ENCODE assay signal across 18 cellular contexts in genomic region chr10:71840936-71841335, GRCh38. TPM values are rescaled to one million over a fixed set of nuclear protein-coding genes. Genes with fewer than 3 reads are reported as not detected.
A peak's percentile ranks its signal among the peaks of the same experiment; 100 is the strongest.
DNase-seq lines count a peak whose midpoint lies in the region; ATAC-seq and TF ChIP-seq lines count a peak whose summit lies in the region.
"Had no signal": no experiment of that assay in that cellular context is flagged by ENCODE, and none has a peak within 500 bp of the region (broad histone marks: within the 10 kb centered on the region; RNA-seq: fewer than 3 reads in every experiment).

No MANE protein-coding gene starts in this region.

- H4K8ac ChIP-seq in trophoblast cell (ENCODE audit: low read depth, low read length): no peak overlapping the region

- H3K4me1 ChIP-seq in left ventricle myocardium inferior (peaks cover 100% of the 10 kb centered on the region), iPS-18a (ENCODE audit: control insufficient read depth, low read depth, low read length) (peaks cover 36% of the 10 kb centered on the region), trophoblast cell (ENCODE audit: control insufficient read depth in 1 of 2, insufficient read depth in 2 of 2, low read length in 2 of 2) (peaks cover 36 to 42% of the 10 kb centered on the region in 2 experiments)

- H3K27me3 ChIP-seq in left ventricle myocardium inferior (ENCODE audit: low read depth): no peaks in the 10 kb centered on the region
- H3K27me3 ChIP-seq in iPS-18a (ENCODE audit: control insufficient read depth, insufficient read depth, low read length): no peaks in the 10 kb centered on the region
- H3K27me3 ChIP-seq in trophoblast cell (ENCODE audit: insufficient read depth, low read length): no peaks in the 10 kb centered on the region
- H3K27me3 ChIP-seq: ascending aorta had no signal

- no peak overlapping the region for H3K23ac ChIP-seq in trophoblast cell (ENCODE audit: low read length)

- no peak overlapping the region for H3K14ac ChIP-seq in trophoblast cell (ENCODE audit: low read length)

- H3K27ac Mint-ChIP-seq in activated T-helper 17 cell treated with anti-CD3 and anti-CD28 coated beads, Interleukin-2, amount 50 U/mL, for 72 hours: no peak overlapping the region
- no peak overlapping the region for H3K27ac Mint-ChIP-seq in activated CD4-positive, alpha-beta memory T cell treated with anti-CD3 and anti-CD28 coated beads for 36 hours
- H3K27ac Mint-ChIP-seq: activated CD8-positive, alpha-beta T cell treated with anti-CD3 and anti-CD28 coated beads for 36 hours; activated T-helper 2 cell treated with anti-CD3 and anti-CD28 coated beads, Interferon-gamma antibody, Interleukin-2, Interleukin-4, amounts not matched to agents 10 μg/mL and 5 μg/mL and 100 μg/mL, durations not matched to agents 14 hours and 24 hours and 36 hours had no signal

- H3K9me3 ChIP-seq in left ventricle myocardium inferior (replicated peaks) (no peaks in the 10 kb centered on the region), iPS-18a (ENCODE audit: control insufficient read depth, low read depth, low read length) (no peaks in the 10 kb centered on the region), trophoblast cell (ENCODE audit: insufficient read depth, low read depth, low read length) (no peaks in the 10 kb centered on the region)
- H3K9me3 ChIP-seq: ascending aorta had no signal

- H3K79me1 ChIP-seq in trophoblast cell (ENCODE audit: low read length): peaks cover 14% of the 10 kb centered on the region

- no peaks in the 10 kb centered on the region for H3K36me3 ChIP-seq in left ventricle myocardium inferior
- no peaks in the 10 kb centered on the region for H3K36me3 ChIP-seq in iPS-18a (ENCODE audit: control insufficient read depth, low read depth, low read length)
- H3K36me3 ChIP-seq in trophoblast cell (ENCODE audit: control insufficient read depth in 1 of 2, insufficient read depth in 2 of 2, low read length in 2 of 2): peaks cover 3 to 4% of the 10 kb centered on the region in 2 experiments
- H3K36me3 ChIP-seq: ascending aorta had no signal

- peaks cover 20% of the 10 kb centered on the region for H3K79me2 ChIP-seq in trophoblast cell (ENCODE audit: control insufficient read depth, insufficient read depth, low read length, poor library complexity)

- DNase-seq in left ventricle myocardium inferior (no peak), left cardiac atrium (no peak), trophoblast cell (peak; percentile 82 to 92), 8988T (no peak), NCI-H1417 (lab: John Stamatoyannopoulos, UW) (no peak)
- no peak for DNase-seq in activated CD4-positive, alpha-beta memory T cell treated with anti-CD3 and anti-CD28 coated beads for 36 hours
- DNase-seq: activated CD8-positive, alpha-beta T cell treated with anti-CD3 and anti-CD28 coated beads for 36 hours; Calu3; GF-D8; naive thymus-derived CD8-positive, alpha-beta T cell; NCI-H446 treated with DMSO at 0.1 percent for 48 hours; stimulated activated naive CD4-positive, alpha-beta T cell treated with Interleukin-2 at 50 U/mL for 16 hours had no signal

- no peak overlapping the region for H2BK120ac ChIP-seq in trophoblast cell (ENCODE audit: insufficient read depth, low read length, poor library complexity)

- CTCF ChIA-PET in activated CD4-positive, alpha-beta memory T cell treated with anti-CD3 and anti-CD28 coated beads for 36 hours (lab: Charles Lee): interaction anchor here (2.2 to 2.6 kb wide), 2 partner anchors 56 to 208 kb away, joined by 7 read pairs; no protein-coding TSS in a partner anchor

- H3K9ac ChIP-seq in iPS-18a (ENCODE audit: low read length) (no peak overlapping the region), trophoblast cell (ENCODE audit: low read length) (no peak overlapping the region)

- H3K36me3 Mint-ChIP-seq in activated T-helper 17 cell treated with anti-CD3 and anti-CD28 coated beads, Interleukin-2, amount 50 U/mL, for 72 hours (ENCODE audit: low read depth): no peaks in the 10 kb centered on the region
- H3K36me3 Mint-ChIP-seq in activated CD4-positive, alpha-beta memory T cell treated with anti-CD3 and anti-CD28 coated beads for 36 hours: no peaks in the 10 kb centered on the region

- no peak overlapping the region for H3K4ac ChIP-seq in trophoblast cell (ENCODE audit: low read depth, low read length)

- H3K4me1 Mint-ChIP-seq in activated T-helper 17 cell treated with anti-CD3 and anti-CD28 coated beads, Interleukin-2, amount 50 U/mL, for 72 hours: peaks cover 61% of the 10 kb centered on the region
- peaks cover 75% of the 10 kb centered on the region for H3K4me1 Mint-ChIP-seq in activated CD4-positive, alpha-beta memory T cell treated with anti-CD3 and anti-CD28 coated beads for 36 hours (ENCODE audit: low read depth)

- no peak overlapping the region for H2BK12ac ChIP-seq in trophoblast cell (ENCODE audit: low read length)

- no peak overlapping the region for H2BK5ac ChIP-seq in trophoblast cell (ENCODE audit: low read depth, low read length, poor library complexity)

- no peaks in the 10 kb centered on the region for H3K27me3 Mint-ChIP-seq in activated T-helper 17 cell treated with anti-CD3 and anti-CD28 coated beads, Interleukin-2, amount 50 U/mL, for 72 hours
- H3K27me3 Mint-ChIP-seq in activated CD4-positive, alpha-beta memory T cell treated with anti-CD3 and anti-CD28 coated beads for 36 hours: no peaks in the 10 kb centered on the region
- H3K27me3 Mint-ChIP-seq: activated CD8-positive, alpha-beta T cell treated with anti-CD3 and anti-CD28 coated beads for 36 hours; naive thymus-derived CD8-positive, alpha-beta T cell had no signal

- H3K4me3 Mint-ChIP-seq in activated T-helper 17 cell treated with anti-CD3 and anti-CD28 coated beads, Interleukin-2, amount 50 U/mL, for 72 hours: no peak overlapping the region
- no peak overlapping the region for H3K4me3 Mint-ChIP-seq in activated CD4-positive, alpha-beta memory T cell treated with anti-CD3 and anti-CD28 coated beads for 36 hours
- H3K4me3 Mint-ChIP-seq: activated CD8-positive, alpha-beta T cell treated with anti-CD3 and anti-CD28 coated beads for 36 hours had no signal

- H4K91ac ChIP-seq in trophoblast cell (ENCODE audit: low read depth, low read length): no peak overlapping the region

- H3K9me3 Mint-ChIP-seq in activated T-helper 17 cell treated with anti-CD3 and anti-CD28 coated beads, Interleukin-2, amount 50 U/mL, for 72 hours: no peaks in the 10 kb centered on the region
- no peaks in the 10 kb centered on the region for H3K9me3 Mint-ChIP-seq in activated CD4-positive, alpha-beta memory T cell treated with anti-CD3 and anti-CD28 coated beads for 36 hours
- H3K9me3 Mint-ChIP-seq: activated CD8-positive, alpha-beta T cell treated with anti-CD3 and anti-CD28 coated beads for 36 hours; activated T-helper 2 cell treated with anti-CD3 and anti-CD28 coated beads, Interferon-gamma antibody, Interleukin-2, Interleukin-4, amounts not matched to agents 10 μg/mL and 5 μg/mL and 100 μg/mL, durations not matched to agents 14 hours and 24 hours and 36 hours; naive thymus-derived CD8-positive, alpha-beta T cell had no signal

- WGBS in trophoblast cell (ENCODE audit: extremely low coverage, insufficient coverage, insufficient read length): no CpG with 5 or more reads among the region's 4 CpGs

- peak overlapping the region; percentile 41 for H3K4me2 ChIP-seq in trophoblast cell (ENCODE audit: low read length)

- no peak for ATAC-seq in left cardiac atrium
- no peak for ATAC-seq in activated T-helper 17 cell treated with anti-CD3 and anti-CD28 coated beads, Interleukin-2, amount 50 U/mL, for 72 hours (replicated peaks)
- ATAC-seq: activated CD8-positive, alpha-beta T cell treated with anti-CD3 and anti-CD28 coated beads for 36 hours; left lobe of liver; naive thymus-derived CD8-positive, alpha-beta T cell had no signal

- peak overlapping the region; percentile 84 for H3K27ac ChIP-seq in left ventricle myocardium inferior (replicated peaks)
- peak overlapping the region; percentile 3 for H3K27ac ChIP-seq in iPS-18a (ENCODE audit: low read length)
- H3K27ac ChIP-seq in trophoblast cell (ENCODE audit: low read depth, low read length): peak overlapping the region; percentile 89
- H3K27ac ChIP-seq: ascending aorta, HL-60 had no signal

- H4K12ac ChIP-seq in trophoblast cell (ENCODE audit: low read depth, low read length): no peak overlapping the region

- intact Hi-C loops in left ventricle myocardium inferior (cut with micrococcal nuclease): no loop called here
- intact Hi-C loops in left cardiac atrium (cut with DNase I): no loop called here
- intact Hi-C loops in activated CD4-positive, alpha-beta memory T cell treated with anti-CD3 and anti-CD28 coated beads for 36 hours (cut with micrococcal nuclease): no loop called here

- no peak overlapping the region for H3K4me3 ChIP-seq in left ventricle myocardium inferior
- H3K4me3 ChIP-seq in iPS-18a (ENCODE audit: low read length): no peak overlapping the region
- no peak overlapping the region for H3K4me3 ChIP-seq in trophoblast cell (ENCODE audit: low read depth, low read length)
- H3K4me3 ChIP-seq: ascending aorta had no signal

- no peak overlapping the region for H2AFZ ChIP-seq in trophoblast cell (ENCODE audit: insufficient read depth, low read length, poor library complexity)

- H2AK5ac ChIP-seq in trophoblast cell (ENCODE audit: low read length): no peak overlapping the region

- no peak overlapping the region for H3K18ac ChIP-seq in trophoblast cell (ENCODE audit: low read length)

- POLR2A ChIA-PET in activated CD4-positive, alpha-beta memory T cell treated with anti-CD3 and anti-CD28 coated beads for 36 hours (lab: Charles Lee): no interaction called here

- no peak for TF ChIP-seq CTCF in left ventricle myocardium inferior (IDR thresholded peaks at IDR 0.05; ENCODE audit: borderline replicate concordance)

RNA-seq across cellular contexts. Expression of gene PSAP, which starts 10.1 kb away (rescaled TPM):
- total RNA-seq in left ventricle myocardium inferior (1,672 TPM), left cardiac atrium (1,000 to 10,000 TPM; 1,413 to 1,441 TPM)
- 532 and 555 TPM in 2 replicates for polyA plus RNA-seq in trophoblast cell (2013)
- total RNA-seq in activated T-helper 17 cell treated with anti-CD3 and anti-CD28 coated beads, Interleukin-2, amount 50 U/mL, for 72 hours: 100 to 1,000 TPM; 121 to 153 TPM
- 100 to 1,000 TPM; 137 to 144 TPM for total RNA-seq in activated CD4-positive, alpha-beta memory T cell treated with anti-CD3 and anti-CD28 coated beads for 36 hours

Comparison
In these comparisons a context has a peak if more than half of its experiments do, and no peak if none do; other contexts are left out.
1. DNase-seq: peak in trophoblast cell (2 of 2); none in left ventricle myocardium inferior (single experiment), left cardiac atrium (single experiment), 8988T (single experiment), NCI-H1417 (0 of 3) and activated CD4-positive, alpha-beta memory T cell treated with anti-CD3 and anti-CD28 coated beads for 36 hours (single experiment).
2. H3K27ac ChIP-seq: peak in every context shown above with its lines; median percentile 89 in trophoblast cell; 84 in left ventricle myocardium inferior; 3 in iPS-18a.
3. RNA of gene PSAP, which starts 10.1 kb away (total RNA-seq): 1,672 TPM in left ventricle myocardium inferior (single experiment) and 1,413 to 1,441 TPM in left cardiac atrium; 121 to 153 TPM in activated T-helper 17 cell treated with anti-CD3 and anti-CD28 coated beads, Interleukin-2, amount 50 U/mL, for 72 hours and 137 to 144 TPM in activated CD4-positive, alpha-beta memory T cell treated with anti-CD3 and anti-CD28 coated beads for 36 hours; every median in the first group is over 4 times any median in the second.